ENCODE assay signal across 8 cellular contexts in the genomic region with DNA sequence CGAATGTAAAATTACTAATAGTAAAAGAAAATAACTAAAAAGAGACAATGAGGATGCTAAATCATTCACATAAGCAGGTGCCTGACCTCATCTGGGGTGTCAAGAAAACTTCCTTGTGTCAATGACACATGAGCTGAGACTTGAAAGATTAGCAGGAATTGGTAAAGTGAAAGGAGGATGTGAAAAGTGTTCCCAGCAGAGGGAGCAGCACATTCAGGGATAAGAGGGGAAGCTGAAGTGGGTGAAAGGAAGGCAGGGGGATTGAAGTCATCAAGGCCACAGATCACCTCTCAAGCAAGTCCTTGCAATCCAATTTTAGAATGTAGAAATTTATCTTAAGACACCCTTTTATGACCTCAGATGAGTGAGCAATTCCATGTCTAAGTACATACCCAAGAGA.
A peak's percentile ranks its signal among the peaks of the same experiment; 100 is the strongest.
DNase-seq lines count a peak whose midpoint lies in the region; ATAC-seq, FAIRE-seq and TF ChIP-seq lines count a peak whose summit lies in the region.
"Had no signal": no experiment of that assay in that cellular context is flagged by ENCODE, and none has a peak within 500 bp of the region (broad histone marks: within the 10 kb centered on the region; RNA-seq: fewer than 3 reads in every experiment).

No MANE protein-coding gene starts in this region.

- H2BK5ac ChIP-seq in H1 (ENCODE audit: low read depth, low read length) = no peak overlapping the region

- H2AFZ ChIP-seq in GM23338 = no peak overlapping the region
- no peak overlapping the region for H2AFZ ChIP-seq in H1 (ENCODE audit: low read length)
- no peak overlapping the region for H2AFZ ChIP-seq in neural progenitor cell (replicated peaks)

- H3K4ac ChIP-seq in H1 (replicated peaks; ENCODE audit: insufficient read length, low read depth, low read length) = no peak overlapping the region

- H3K4me3 ChIP-seq in GM23338 = no peak overlapping the region
- no peak overlapping the region for H3K4me3 ChIP-seq in H1 (ENCODE audit: extremely low read depth in 1 of 4, insufficient read depth in 2 of 4, low read depth in 3 of 4, low read length in 4 of 4)
- no peak overlapping the region for H3K4me3 ChIP-seq in neural progenitor cell
- H3K4me3 ChIP-seq in Peyer's patch = no peak overlapping the region

- H3K27ac Mint-ChIP-seq in GM23338 (no peak overlapping the region), neural progenitor cell (no peak overlapping the region)

- no peak overlapping the region for H3K23ac ChIP-seq in H1 (ENCODE audit: insufficient read length)

- H3F3A ChIP-seq in GM23338 (replicated peaks; ENCODE audit: low read depth) (no peaks in the 10 kb centered on the region), neural progenitor cell (ENCODE audit: low read depth) (no peaks in the 10 kb centered on the region)

- no peak overlapping the region for H2BK20ac ChIP-seq in H1 (ENCODE audit: low read length)

- TF ChIP-seq RAD21 in H1 (IDR thresholded peaks at IDR 0.05 in 1 of 2, conservative IDR thresholded peaks at IDR 0.05 in 1 of 2; ENCODE audit: low read depth in 2 of 2, low read length in 2 of 2) = peak; percentile 91 to 92

- H2BK12ac ChIP-seq in H1 (ENCODE audit: low read depth, low read length) = no peak overlapping the region

- ATAC-seq in GM23338 = peak; percentile 88
- ATAC-seq in GM21737 (IDR thresholded peaks at IDR 0.05; ENCODE audit: unreplicated experiment) = no peak

- no peaks in the 10 kb centered on the region for H3K79me1 ChIP-seq in H1 (ENCODE audit: low read depth, low read length)

- H3K18ac ChIP-seq in H1 (ENCODE audit: extremely low read depth, low read length) = no peak overlapping the region

- H3K9me2 ChIP-seq in GM23338 (ENCODE audit: insufficient read depth) = no peaks in the 10 kb centered on the region

- H3K4me1 ChIP-seq in GM23338 (ENCODE audit: insufficient read depth) = no peaks in the 10 kb centered on the region
- 0 out of 7 replicates have a peak, but pooled peaks cover 0 to 5% (median 0%) of the 10 kb centered on the region in 4 experiments for H3K4me1 ChIP-seq in H1 (replicated peaks in 1 of 4; ENCODE audit: control insufficient read depth in 3 of 4, insufficient read depth in 4 of 4, low read length in 3 of 4)
- no peaks in the 10 kb centered on the region for H3K4me1 ChIP-seq in neural progenitor cell
- H3K4me1 ChIP-seq in Peyer's patch = no peaks in the 10 kb centered on the region

- H3K14ac ChIP-seq in H1 (ENCODE audit: insufficient read length) = no peak overlapping the region

- CTCF ChIA-PET in H1 (lab: Charles Lee; ENCODE audit: partially characterized antibody) = interaction anchor here (0.8 to 8.5 kb wide), 23 partner anchors 8 to 274 kb away, joined by 3 to 226 read pairs (median 5); no protein-coding TSS in a partner anchor

- H3K4me2 ChIP-seq in GM23338 = no peak overlapping the region
- H3K4me2 ChIP-seq in H1 (ENCODE audit: insufficient read depth in 1 of 2, low read depth in 2 of 2, low read length in 2 of 2) = no peak overlapping the region
- no peak overlapping the region for H3K4me2 ChIP-seq in neural progenitor cell

- no peaks in the 10 kb centered on the region for H3K9me3 Mint-ChIP-seq in GM23338
- no peaks in the 10 kb centered on the region for H3K9me3 Mint-ChIP-seq in neural progenitor cell
- H3K9me3 Mint-ChIP-seq: naive B cell had no signal

- H2BK15ac ChIP-seq in H1 (ENCODE audit: low read length) = no peak overlapping the region

- H3K23me2 ChIP-seq in H1 (ENCODE audit: low read depth, low read length) = no peaks in the 10 kb centered on the region

- H3K4me1 Mint-ChIP-seq in GM23338 (peaks cover 4% of the 10 kb centered on the region; the same call in 2 of the 3 replicates), neural progenitor cell (no peaks in the 10 kb centered on the region)
- H3K4me1 Mint-ChIP-seq: naive B cell had no signal

- DNase-seq in GM23338 (ENCODE audit: low spot score) = peak; percentile 83
- peak; percentile 53 to 77 for DNase-seq in NCI-H524 (lab: John Stamatoyannopoulos, UW)
- DNase-seq in H1 (ENCODE audit: low read depth in 1 of 2, low spot score in 2 of 2) = peak in 1 of 2 experiments; percentile 56
- peak; percentile 66 for DNase-seq in neural progenitor cell (ENCODE audit: low spot score)
- DNase-seq in Peyer's patch = no peak
- DNase-seq in cerebellar nuclear complex (lab: John Stamatoyannopoulos, UW) = no peak
- DNase-seq: naive B cell had no signal

- H3K27ac ChIP-seq in GM23338 (ENCODE audit: low read depth) (no peak overlapping the region), H1 (ENCODE audit: low read depth, low read length) (no peak overlapping the region), neural progenitor cell (no peak overlapping the region), Peyer's patch (no peak overlapping the region)

- H3K9me3 ChIP-seq in H1 (ENCODE audit: insufficient read depth in 2 of 2, low read depth in 1 of 2, low read length in 1 of 2) = no peaks in the 10 kb centered on the region
- no peaks in the 10 kb centered on the region for H3K9me3 ChIP-seq in neural progenitor cell (ENCODE audit: low read depth)
- H3K9me3 ChIP-seq in Peyer's patch = no peaks in the 10 kb centered on the region

- H3K79me2 ChIP-seq in GM23338 (replicated peaks; ENCODE audit: insufficient read depth) (no peaks in the 10 kb centered on the region), H1 (ENCODE audit: control insufficient read depth in 1 of 2, insufficient read depth in 2 of 2, low read length in 2 of 2) (no peaks in the 10 kb centered on the region), neural progenitor cell (ENCODE audit: low read depth) (no peaks in the 10 kb centered on the region)

- no peak overlapping the region for H3K56ac ChIP-seq in H1 (replicated peaks; ENCODE audit: insufficient read length, low read depth, low read length)

- no peaks in the 10 kb centered on the region for H3K36me3 Mint-ChIP-seq in GM23338 (ENCODE audit: low read depth)
- no peaks in the 10 kb centered on the region for H3K36me3 Mint-ChIP-seq in neural progenitor cell
- H3K36me3 Mint-ChIP-seq: naive B cell had no signal

- no peak for TF ChIP-seq EP300 in H1 (IDR thresholded peaks at IDR 0.05; ENCODE audit: borderline replicate concordance in 1 of 2, low read depth in 2 of 2, low read length in 2 of 2)

- POLR2A ChIA-PET in H1 (lab: Charles Lee; ENCODE audit: partially characterized antibody) = no interaction called here

- H4K91ac ChIP-seq in H1 (replicated peaks; ENCODE audit: insufficient read length, low read length) = no peak overlapping the region

- H4K20me1 ChIP-seq in GM23338 (replicated peaks; ENCODE audit: insufficient read depth) (no peaks in the 10 kb centered on the region), H1 (replicated peaks in 1 of 2; ENCODE audit: control insufficient read depth in 1 of 2, insufficient read depth in 2 of 2, low read length in 2 of 2) (no peaks in the 10 kb centered on the region), neural progenitor cell (ENCODE audit: low read depth) (no peaks in the 10 kb centered on the region)

- no peak overlapping the region for H4K5ac ChIP-seq in H1 (ENCODE audit: insufficient read length, low read depth, low read length)

- H3K27me3 ChIP-seq in GM23338 (ENCODE audit: insufficient read depth) (no peaks in the 10 kb centered on the region), H1 (replicated peaks in 1 of 4; ENCODE audit: control insufficient read depth in 3 of 4, extremely low read depth in 1 of 4, insufficient read depth in 3 of 4, low read length in 3 of 4) (no peaks in the 10 kb centered on the region), neural progenitor cell (no peaks in the 10 kb centered on the region), Peyer's patch (no peaks in the 10 kb centered on the region)

- no peaks in the 10 kb centered on the region for H3K36me3 ChIP-seq in GM23338 (ENCODE audit: insufficient read depth)
- H3K36me3 ChIP-seq in H1 (ENCODE audit: control insufficient read depth in 2 of 4, insufficient read depth in 4 of 4, low read length in 3 of 4) = no peaks in the 10 kb centered on the region
- H3K36me3 ChIP-seq in neural progenitor cell = no peaks in the 10 kb centered on the region
- no peaks in the 10 kb centered on the region for H3K36me3 ChIP-seq in Peyer's patch

- WGBS in H1 (ENCODE audit: extremely low coverage in 1 of 2, insufficient coverage in 1 of 2, insufficient read length in 1 of 2, insufficient replicate concordance in 2 of 2, low coverage in 1 of 2, low lambda C conversion rate in 2 of 2, missing lambda C conversion rate in 1 of 2), 2 experiments = 28% methylated on average over 1 of the region's 1 CpG; no CpG with 5 or more reads in 1 of the 2 experiments

- no peak overlapping the region for H3K4me3 Mint-ChIP-seq in GM23338
- H3K4me3 Mint-ChIP-seq in neural progenitor cell = no peak overlapping the region
- H3K4me3 Mint-ChIP-seq: naive B cell had no signal

- no peak for TF ChIP-seq POLR2A in H1 (IDR thresholded peaks at IDR 0.05; ENCODE audit: control extremely low read depth in 1 of 2, low read depth in 2 of 2, low read length in 2 of 2)
- no peak for TF ChIP-seq POLR2A in Peyer's patch (IDR thresholded peaks at IDR 0.05)

- peak; percentile 99 for FAIRE-seq in H1 (lab: Jason Lieb, UNC)

- H3K9ac ChIP-seq in H1 (replicated peaks in 1 of 4; ENCODE audit: extremely low read depth in 1 of 4, low read depth in 3 of 4, low read length in 3 of 4) (no peak overlapping the region), neural progenitor cell (no peak overlapping the region)

- peak; percentile 74 to 96 for TF ChIP-seq CTCF in GM23338 (conservative IDR thresholded peaks at IDR 0.05; ENCODE audit: low read depth in 2 of 2)
- peak; percentile 17 to 87 (median 82) for TF ChIP-seq CTCF in H1 (IDR thresholded peaks at IDR 0.05; ENCODE audit: control extremely low read depth in 1 of 3, insufficient read depth in 1 of 3, low read depth in 1 of 3, low read length in 3 of 3)
- TF ChIP-seq CTCF in neural progenitor cell (IDR thresholded peaks at IDR 0.05) = peak; percentile 70
- TF ChIP-seq CTCF in Peyer's patch (IDR thresholded peaks at IDR 0.05) = peak in 3 of 6 experiments; percentile 53 to 64 (median 60)

- H4K8ac ChIP-seq in H1 (ENCODE audit: extremely low read depth, insufficient read depth, low read length) = no peak overlapping the region

- H2AK5ac ChIP-seq in H1 (ENCODE audit: low read depth, low read length) = no peak overlapping the region

- no peak overlapping the region for H2BK120ac ChIP-seq in H1 (replicated peaks; ENCODE audit: low read depth, low read length)

- H3K27me3 Mint-ChIP-seq in GM23338 (ENCODE audit: insufficient read depth, low read depth, poor library complexity) = peaks cover 2% of the 10 kb centered on the region
- H3K27me3 Mint-ChIP-seq in neural progenitor cell (ENCODE audit: insufficient read depth, low read depth) = no peaks in the 10 kb centered on the region

TF ChIP-seq in GM23338, 12 proteins besides CTCF, POLR2A, EP300 and RAD21 (continues in another document):
- no peak for TF ChIP-seq NANOG (IDR thresholded peaks at IDR 0.05; ENCODE audit: borderline replicate concordance)

TF ChIP-seq in H1, 55 proteins besides CTCF, POLR2A, EP300 and RAD21:
- TF ChIP-seq SIN3A (conservative IDR thresholded peaks at IDR 0.05 in 1 of 2, IDR thresholded peaks at IDR 0.05 in 1 of 2; ENCODE audit: low read depth in 1 of 2, low read length in 2 of 2) = 0 out of 4 replicates have a peak, but pooled peaks of 1 of the 2 experiments have one; percentile 40
- TF ChIP-seq SP4 (IDR thresholded peaks at IDR 0.05; ENCODE audit: low read length) = no peak
- no peak for TF ChIP-seq CHD1 (IDR thresholded peaks at IDR 0.05; ENCODE audit: low read depth, low read length)
- no peak for TF ChIP-seq ASH2L (IDR thresholded peaks at IDR 0.05; ENCODE audit: low read length)

Comparison
In these comparisons a context has a peak if more than half of its experiments do, and no peak if none do; other contexts are left out.
1. DNase-seq: peak in GM23338 (single experiment), NCI-H524 (2 of 2) and neural progenitor cell (single experiment); none in Peyer's patch (0 of 3) and cerebellar nuclear complex (0 of 2).